ENCODE assay signal across 8 cellular contexts in genomic region chr2:24050041-24050655, GRCh38. TPM values are rescaled to one million over a fixed set of nuclear protein-coding genes. Genes with fewer than 3 reads are reported as not detected.
DNase-seq lines count a peak whose midpoint lies in the region; ATAC-seq and TF ChIP-seq lines count a peak whose summit lies in the region.

No MANE protein-coding gene starts in this region.

- H3K4me1 Mint-ChIP-seq in WTC11: peaks cover 23% of the 10 kb centered on the region

- ATAC-seq in WTC11 (peak; percentile 0; the same call in 1 of the 2 replicates), GM19467 (IDR thresholded peaks at IDR 0.05; ENCODE audit: unreplicated experiment) (no peak)

- peak overlapping the region; percentile 73 for H3K4me3 ChIP-seq in fibroblast of villous mesenchyme (ENCODE audit: low read depth, low read length)
- H3K4me3 ChIP-seq in neutrophil (ENCODE audit: low read depth in 1 of 2, low read length in 1 of 2): peak overlapping the region; percentile 29 to 53

- H3K4me1 ChIP-seq in neutrophil (ENCODE audit: control insufficient read depth in 1 of 2, insufficient read depth in 1 of 2, low read depth in 1 of 2, low read length in 1 of 2): peaks cover 29 to 31% of the 10 kb centered on the region in 2 experiments

- H3K27ac ChIP-seq in neutrophil: no peak overlapping the region

- H3K27me3 Mint-ChIP-seq in WTC11 (ENCODE audit: low read depth): no peaks in the 10 kb centered on the region

- no peak overlapping the region for H3K4me3 Mint-ChIP-seq in WTC11

- DNase-seq in DMS79 (lab: John Stamatoyannopoulos, UW) (peak; percentile 13), DMS79 treated with DMSO at 0.1 percent for 48 hours (lab: John Stamatoyannopoulos, UW) (no peak), WTC11 (ENCODE audit: low spot score) (peak; percentile 56), fibroblast of villous mesenchyme (ENCODE audit: low read depth) (peak; percentile 8), NCI-H446 treated with DMSO at 0.1 percent for 48 hours (lab: John Stamatoyannopoulos, UW) (no peak), OCI-M1 (lab: John Stamatoyannopoulos, UW) (no peak)

- TF ChIP-seq CTCF in WTC11 (IDR thresholded peaks at IDR 0.05): no peak
- TF ChIP-seq CTCF in fibroblast of villous mesenchyme (IDR thresholded peaks at IDR 0.05; ENCODE audit: insufficient read depth, low read depth, low read length): no peak
- no peak for TF ChIP-seq CTCF in neutrophil (IDR thresholded peaks at IDR 0.05)

- H3K9me3 Mint-ChIP-seq in WTC11: no peaks in the 10 kb centered on the region

- peaks cover 69% of the 10 kb centered on the region for H3K27me3 ChIP-seq in neutrophil

- CTCF ChIA-PET in WTC11 (lab: Charles Lee): interaction anchor here (1.4 to 2.5 kb wide), 3 partner anchors 11 to 123 kb away, joined by 3 to 10 read pairs (median 4); partner anchors contain the start of genes ATAD2B and TP53I3

- H3K36me3 Mint-ChIP-seq in WTC11: peaks cover 7% of the 10 kb centered on the region; the same call in 1 of the 2 replicates

- H3K36me3 ChIP-seq in neutrophil: no peaks in the 10 kb centered on the region

- H3K27ac Mint-ChIP-seq in WTC11: no peak overlapping the region

- no peaks in the 10 kb centered on the region for H3K9me3 ChIP-seq in neutrophil

- POLR2A ChIA-PET in WTC11 (lab: Charles Lee): interaction anchor here (0.8 to 1.5 kb wide), 3 partner anchors 24 to 28 kb away, joined by 3 to 10 read pairs (median 3); no protein-coding TSS in a partner anchor

TF ChIP-seq in WTC11, 78 proteins besides CTCF, POLR2A, EP300 and RAD21:
- TF ChIP-seq ZNF317 (CRISPR knock-in tag; IDR thresholded peaks at IDR 0.05; ENCODE audit: borderline replicate concordance, low read depth) (0 out of 2 replicates have a peak, but pooled peaks have one; percentile 18), ZNF121 (CRISPR knock-in tag; IDR thresholded peaks at IDR 0.05) (no peak), ETV6 (CRISPR knock-in tag; IDR thresholded peaks at IDR 0.05) (no peak), PREB (CRISPR knock-in tag; IDR thresholded peaks at IDR 0.05; ENCODE audit: borderline replicate concordance) (no peak), ZNF423 (CRISPR knock-in tag; IDR thresholded peaks at IDR 0.05) (peak; percentile 81), ZNF138 (CRISPR knock-in tag; conservative IDR thresholded peaks at IDR 0.05) (no peak)
- TF ChIP-seq, protein P1, sequence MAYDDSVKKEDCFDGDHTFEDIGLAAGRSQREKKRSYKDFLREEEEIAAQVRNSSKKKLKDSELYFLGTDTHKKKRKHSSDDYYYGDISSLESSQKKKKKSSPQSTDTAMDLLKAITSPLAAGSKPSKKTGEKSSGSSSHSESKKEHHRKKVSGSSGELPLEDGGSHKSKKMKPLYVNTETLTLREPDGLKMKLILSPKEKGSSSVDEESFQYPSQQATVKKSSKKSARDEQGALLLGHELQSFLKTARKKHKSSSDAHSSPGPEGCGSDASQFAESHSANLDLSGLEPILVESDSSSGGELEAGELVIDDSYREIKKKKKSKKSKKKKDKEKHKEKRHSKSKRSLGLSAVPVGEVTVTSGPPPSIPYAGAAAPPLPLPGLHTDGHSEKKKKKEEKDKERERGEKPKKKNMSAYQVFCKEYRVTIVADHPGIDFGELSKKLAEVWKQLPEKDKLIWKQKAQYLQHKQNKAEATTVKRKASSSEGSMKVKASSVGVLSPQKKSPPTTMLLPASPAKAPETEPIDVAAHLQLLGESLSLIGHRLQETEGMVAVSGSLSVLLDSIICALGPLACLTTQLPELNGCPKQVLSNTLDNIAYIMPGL (CRISPR knock-in tag; IDR thresholded peaks at IDR 0.05): peak; percentile 15; the same call in 1 of the 2 replicates

RNA-seq across cellular contexts. Expression of gene FKBP1B, which starts 0.6 kb away (rescaled TPM):
- total RNA-seq in WTC11 (2021) (58.6 to 83.9 TPM (median 74.8 TPM) in 3 replicates), fibroblast of villous mesenchyme (6.0 and 9.3 TPM in 2 replicates)

RNA-seq across cellular contexts. Expression of gene WDCP, which starts 3.0 kb away (rescaled TPM):
- total RNA-seq in WTC11 (2021): 30.5 to 33.6 TPM (median 31.9 TPM) in 3 replicates
- total RNA-seq in fibroblast of villous mesenchyme: 7.7 and 14.7 TPM in 2 replicates

RNA-seq across cellular contexts. Expression of gene SF3B6, which starts 26.0 kb away (rescaled TPM):
- 117 to 128 TPM (median 126 TPM) in 3 replicates for total RNA-seq in WTC11 (2021)
- total RNA-seq in fibroblast of villous mesenchyme: 112 and 146 TPM in 2 replicates

RNA-seq across cellular contexts. Expression of gene TP53I3, which starts 34.5 kb away (rescaled TPM):
- total RNA-seq in WTC11 (2021) (29.7 to 33.1 TPM (median 32.9 TPM) in 3 replicates), fibroblast of villous mesenchyme (66.9 and 79.9 TPM in 2 replicates)

RNA-seq across cellular contexts. Expression of gene MFSD2B, which starts 40.3 kb away (rescaled TPM):
- total RNA-seq in WTC11 (2021) (0.42 to 0.55 TPM (median 0.50 TPM) in 3 replicates), fibroblast of villous mesenchyme (under 0.01 and 0.32 TPM in 2 replicates)

Comparison
In these comparisons a context has a peak if more than half of its experiments do, and no peak if none do; other contexts are left out.
1. DNase-seq: peak in DMS79 (single experiment), WTC11 (single experiment) and fibroblast of villous mesenchyme (single experiment); none in DMS79 treated with DMSO at 0.1 percent for 48 hours (single experiment), NCI-H446 treated with DMSO at 0.1 percent for 48 hours (single experiment) and OCI-M1 (single experiment).